In genomic region chr13:73293902-73294523, GRCh38 we compare ENCODE assay signal across 28 cellular contexts.
"Had no signal": no experiment of that assay in that cellular context is flagged by ENCODE, and none has a peak within 500 bp of the region (broad histone marks: within the 10 kb centered on the region; RNA-seq: fewer than 3 reads in every experiment).

No MANE protein-coding gene starts in this region.

- DNase-seq: activated CD4-positive, alpha-beta T cell treated with anti-CD3 and anti-CD28 coated beads for 4 hours; activated CD4-positive, alpha-beta T cell treated with anti-CD3 and anti-CD28 coated beads, Interleukin-2, amount 50 U/mL, for 4 hours; activated CD4-positive, CD25-positive, alpha-beta regulatory T cell; activated effector memory CD4-positive, alpha-beta T cell treated with Interleukin-2 at 50 U/mL for 16 hours; activated naive CD4-positive, alpha-beta T cell treated with Interleukin-2 at 50 U/mL for 16 hours; activated naive CD8-positive, alpha-beta T cell treated with anti-CD3 and anti-CD28 coated beads for 36 hours; activated T-cell treated with anti-CD3 and anti-CD28 coated beads for 4 hours; activated T-cell treated with anti-CD3 and anti-CD28 coated beads, Interleukin-2, amount 50 U/mL, for 72 hours; adrenal gland; aorta; body of pancreas; effector CD8-positive, alpha-beta T cell; gastrocnemius medialis; glutamatergic neuron; left lung; lower lobe of right lung; mesenchymal stem cell; natural killer cell; spleen; stimulated activated naive CD8-positive, alpha-beta T cell treated with anti-CD3 and anti-CD28 coated beads, Interleukin-15, Interleukin-2, amounts not matched to agents 100 U/mL and 50 U/mL, for 24 hours; T-cell; uterus had no signal

- H3K36me3 ChIP-seq: adrenal gland, gastrocnemius medialis, left lung, lower lobe of right lung, right atrium auricular region, spleen, thoracic aorta, uterus had no signal

- H3K4me1 ChIP-seq: adrenal gland, body of pancreas, gastrocnemius medialis, left lung, lower lobe of right lung, right atrium auricular region, spleen, uterus had no signal

- H3K4me3 Mint-ChIP-seq: activated naive CD8-positive, alpha-beta T cell treated with anti-CD3 and anti-CD28 coated beads for 36 hours; activated T-cell treated with anti-CD3 and anti-CD28 coated beads, Interleukin-2, amount 50 U/mL, for 72 hours; natural killer cell; T-cell; type B pancreatic cell had no signal

- H3K27ac Mint-ChIP-seq: activated naive CD8-positive, alpha-beta T cell treated with anti-CD3 and anti-CD28 coated beads for 36 hours; activated T-cell treated with anti-CD3 and anti-CD28 coated beads, Interleukin-2, amount 50 U/mL, for 72 hours; natural killer cell; T-cell; type B pancreatic cell had no signal

- FAIRE-seq: colon, endometrium had no signal

- H3K9me3 Mint-ChIP-seq: activated naive CD8-positive, alpha-beta T cell treated with anti-CD3 and anti-CD28 coated beads for 36 hours; activated T-cell treated with anti-CD3 and anti-CD28 coated beads, Interleukin-2, amount 50 U/mL, for 72 hours; T-cell had no signal

- H3K27me3 ChIP-seq: adrenal gland, body of pancreas, gastrocnemius medialis, left lung, right atrium auricular region, spleen, uterus had no signal

- H3K4me1 Mint-ChIP-seq: activated naive CD8-positive, alpha-beta T cell treated with anti-CD3 and anti-CD28 coated beads for 36 hours; natural killer cell; T-cell had no signal

- H3K4me3 ChIP-seq: adrenal gland, body of pancreas, gastrocnemius medialis, left lung, lower lobe of right lung, right atrium auricular region, spleen, thoracic aorta, uterus had no signal

- H3K27me3 Mint-ChIP-seq: activated naive CD8-positive, alpha-beta T cell treated with anti-CD3 and anti-CD28 coated beads for 36 hours; type B pancreatic cell had no signal

- H3K36me3 Mint-ChIP-seq: activated naive CD8-positive, alpha-beta T cell treated with anti-CD3 and anti-CD28 coated beads for 36 hours; natural killer cell; T-cell; type B pancreatic cell had no signal

- H3K9me3 ChIP-seq: adrenal gland, body of pancreas, gastrocnemius medialis, left lung, lower lobe of right lung, right atrium auricular region, spleen, thoracic aorta, uterus had no signal

- ATAC-seq: activated T-cell treated with anti-CD3 and anti-CD28 coated beads, Interleukin-2, amount 50 U/mL, for 72 hours; body of pancreas; gastrocnemius medialis; left lung; lower lobe of right lung; natural killer cell; stimulated activated naive CD8-positive, alpha-beta T cell treated with anti-CD3 and anti-CD28 coated beads, Interleukin-15, Interleukin-2, amounts not matched to agents 100 U/mL and 50 U/mL, for 24 hours; T-cell had no signal

- H3K27ac ChIP-seq: adrenal gland, body of pancreas, epithelial cell of prostate, gastrocnemius medialis, left lung, lower lobe of right lung, right atrium auricular region, spleen, thoracic aorta, uterus had no signal
